1 cellular context compared by ENCODE assay signal in genomic region chr16:88992351-88993005, GRCh38.
A peak's percentile ranks its signal among the peaks of the same experiment; 100 is the strongest.
TF ChIP-seq lines count a peak whose summit lies in the region.

No MANE protein-coding gene starts in this region.

TF ChIP-seq in K562, 482 proteins besides CTCF, POLR2A, EP300 and RAD21 (continued from another document and continues in another):
- TF ChIP-seq, protein P1, sequence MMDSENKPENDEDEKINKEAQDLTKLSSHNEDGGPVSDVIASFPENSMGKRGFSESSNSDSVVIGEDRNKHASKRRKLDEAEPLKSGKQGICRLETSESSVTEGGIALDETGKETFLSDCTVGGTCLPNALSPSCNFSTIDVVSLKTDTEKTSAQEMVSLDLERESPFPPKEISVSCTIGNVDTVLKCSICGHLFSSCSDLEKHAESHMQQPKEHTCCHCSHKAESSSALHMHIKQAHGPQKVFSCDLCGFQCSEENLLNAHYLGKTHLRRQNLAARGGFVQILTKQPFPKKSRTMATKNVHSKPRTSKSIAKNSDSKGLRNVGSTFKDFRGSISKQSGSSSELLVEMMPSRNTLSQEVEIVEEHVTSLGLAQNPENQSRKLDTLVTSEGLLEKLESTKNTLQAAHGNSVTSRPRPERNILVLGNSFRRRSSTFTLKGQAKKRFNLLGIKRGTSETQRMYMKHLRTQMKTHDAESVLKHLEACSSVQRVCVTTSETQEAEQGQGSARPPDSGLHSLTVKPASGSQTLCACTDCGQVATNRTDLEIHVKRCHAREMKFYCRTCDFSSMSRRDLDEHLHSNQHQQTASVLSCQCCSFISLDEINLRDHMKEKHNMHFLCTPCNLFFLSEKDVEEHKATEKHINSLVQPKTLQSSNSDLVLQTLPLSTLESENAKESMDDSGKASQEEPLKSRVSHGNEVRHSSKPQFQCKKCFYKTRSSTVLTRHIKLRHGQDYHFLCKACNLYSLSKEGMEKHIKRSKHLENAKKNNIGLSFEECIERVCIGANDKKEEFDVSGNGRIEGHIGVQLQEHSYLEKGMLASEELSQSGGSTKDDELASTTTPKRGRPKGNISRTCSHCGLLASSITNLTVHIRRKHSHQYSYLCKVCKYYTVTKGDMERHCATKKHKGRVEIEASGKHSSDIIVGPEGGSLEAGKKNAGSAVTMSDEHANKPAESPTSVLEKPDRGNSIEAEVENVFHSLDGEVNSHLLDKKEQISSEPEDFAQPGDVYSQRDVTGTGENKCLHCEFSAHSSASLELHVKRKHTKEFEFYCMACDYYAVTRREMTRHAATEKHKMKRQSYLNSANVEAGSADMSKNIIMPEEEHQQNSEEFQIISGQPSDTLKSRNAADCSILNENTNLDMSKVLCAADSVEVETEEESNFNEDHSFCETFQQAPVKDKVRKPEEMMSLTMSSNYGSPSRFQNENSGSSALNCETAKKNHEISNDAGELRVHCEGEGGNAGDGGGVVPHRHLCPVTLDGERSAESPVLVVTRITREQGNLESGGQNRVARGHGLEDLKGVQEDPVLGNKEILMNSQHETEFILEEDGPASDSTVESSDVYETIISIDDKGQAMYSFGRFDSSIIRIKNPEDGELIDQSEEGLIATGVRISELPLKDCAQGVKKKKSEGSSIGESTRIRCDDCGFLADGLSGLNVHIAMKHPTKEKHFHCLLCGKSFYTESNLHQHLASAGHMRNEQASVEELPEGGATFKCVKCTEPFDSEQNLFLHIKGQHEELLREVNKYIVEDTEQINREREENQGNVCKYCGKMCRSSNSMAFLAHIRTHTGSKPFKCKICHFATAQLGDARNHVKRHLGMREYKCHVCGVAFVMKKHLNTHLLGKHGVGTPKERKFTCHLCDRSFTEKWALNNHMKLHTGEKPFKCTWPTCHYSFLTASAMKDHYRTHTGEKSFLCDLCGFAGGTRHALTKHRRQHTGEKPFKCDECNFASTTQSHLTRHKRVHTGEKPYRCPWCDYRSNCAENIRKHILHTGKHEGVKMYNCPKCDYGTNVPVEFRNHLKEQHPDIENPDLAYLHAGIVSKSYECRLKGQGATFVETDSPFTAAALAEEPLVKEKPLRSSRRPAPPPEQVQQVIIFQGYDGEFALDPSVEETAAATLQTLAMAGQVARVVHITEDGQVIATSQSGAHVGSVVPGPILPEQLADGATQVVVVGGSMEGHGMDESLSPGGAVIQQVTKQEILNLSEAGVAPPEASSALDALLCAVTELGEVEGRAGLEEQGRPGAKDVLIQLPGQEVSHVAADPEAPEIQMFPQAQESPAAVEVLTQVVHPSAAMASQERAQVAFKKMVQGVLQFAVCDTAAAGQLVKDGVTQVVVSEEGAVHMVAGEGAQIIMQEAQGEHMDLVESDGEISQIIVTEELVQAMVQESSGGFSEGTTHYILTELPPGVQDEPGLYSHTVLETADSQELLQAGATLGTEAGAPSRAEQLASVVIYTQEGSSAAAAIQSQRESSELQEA (IDR thresholded peaks at IDR 0.05; ENCODE audit: low read depth) = no peak
- TF ChIP-seq ZBTB26 (CRISPR knock-in tag; IDR thresholded peaks at IDR 0.05) = 0 out of 2 replicates have a peak, but pooled peaks have one; percentile 32
- peak; percentile 66; the same call in 1 of the 2 replicates for TF ChIP-seq NR1H2 (CRISPR knock-in tag; IDR thresholded peaks at IDR 0.05)
- TF ChIP-seq ZBTB49 (CRISPR knock-in tag; IDR thresholded peaks at IDR 0.05; ENCODE audit: borderline replicate concordance) = no peak
- TF ChIP-seq IFI16 (CRISPR knock-in tag; IDR thresholded peaks at IDR 0.05) = no peak
- TF ChIP-seq NFE2 (IDR thresholded peaks at IDR 0.05; ENCODE audit: low read depth) = peak; percentile 71
- peak; percentile 73 for TF ChIP-seq MEIS2 (IDR thresholded peaks at IDR 0.05; ENCODE audit: partially characterized antibody)
- peak; percentile 82 for TF ChIP-seq TCF7 (IDR thresholded peaks at IDR 0.05; ENCODE audit: borderline replicate concordance)
- peak; percentile 47 for TF ChIP-seq TAF1 (IDR thresholded peaks at IDR 0.05; ENCODE audit: control insufficient read depth, extremely low read depth, insufficient read depth, low read length, severe bottlenecking)
- TF ChIP-seq, protein P2, sequence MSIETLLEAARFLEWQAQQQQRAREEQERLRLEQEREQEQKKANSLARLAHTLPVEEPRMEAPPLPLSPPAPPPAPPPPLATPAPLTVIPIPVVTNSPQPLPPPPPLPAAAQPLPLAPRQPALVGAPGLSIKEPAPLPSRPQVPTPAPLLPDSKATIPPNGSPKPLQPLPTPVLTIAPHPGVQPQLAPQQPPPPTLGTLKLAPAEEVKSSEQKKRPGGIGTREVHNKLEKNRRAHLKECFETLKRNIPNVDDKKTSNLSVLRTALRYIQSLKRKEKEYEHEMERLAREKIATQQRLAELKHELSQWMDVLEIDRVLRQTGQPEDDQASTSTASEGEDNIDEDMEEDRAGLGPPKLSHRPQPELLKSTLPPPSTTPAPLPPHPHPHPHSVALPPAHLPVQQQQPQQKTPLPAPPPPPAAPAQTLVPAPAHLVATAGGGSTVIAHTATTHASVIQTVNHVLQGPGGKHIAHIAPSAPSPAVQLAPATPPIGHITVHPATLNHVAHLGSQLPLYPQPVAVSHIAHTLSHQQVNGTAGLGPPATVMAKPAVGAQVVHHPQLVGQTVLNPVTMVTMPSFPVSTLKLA (conservative IDR thresholded peaks at IDR 0.05) = peak in 1 of 2 experiments; percentile 48; a peak in 2 of 4 replicates
- TF ChIP-seq ZNF395 (CRISPR knock-in tag; IDR thresholded peaks at IDR 0.05) = peak; percentile 94
- peak; percentile 91 for TF ChIP-seq VEZF1 (CRISPR knock-in tag; IDR thresholded peaks at IDR 0.05)
- TF ChIP-seq ZNF431 (CRISPR knock-in tag; IDR thresholded peaks at IDR 0.05) = no peak
- no peak for TF ChIP-seq ZFPM2 (CRISPR knock-in tag; IDR thresholded peaks at IDR 0.05)
- TF ChIP-seq ADNP (tag; IDR thresholded peaks at IDR 0.05) = peak; percentile 79
- TF ChIP-seq ZNF143 (CRISPR knock-in tag; IDR thresholded peaks at IDR 0.05) = no peak
- peak; percentile 47; the same call in 1 of the 2 replicates for TF ChIP-seq ARID3A (IDR thresholded peaks at IDR 0.05; ENCODE audit: borderline replicate concordance, low read depth, low read length)
- TF ChIP-seq ATF1 (CRISPR knock-in tag; IDR thresholded peaks at IDR 0.05) = no peak
- TF ChIP-seq ATF1 (tag; IDR thresholded peaks at IDR 0.05) = peak; percentile 84
- TF ChIP-seq, protein P3, sequence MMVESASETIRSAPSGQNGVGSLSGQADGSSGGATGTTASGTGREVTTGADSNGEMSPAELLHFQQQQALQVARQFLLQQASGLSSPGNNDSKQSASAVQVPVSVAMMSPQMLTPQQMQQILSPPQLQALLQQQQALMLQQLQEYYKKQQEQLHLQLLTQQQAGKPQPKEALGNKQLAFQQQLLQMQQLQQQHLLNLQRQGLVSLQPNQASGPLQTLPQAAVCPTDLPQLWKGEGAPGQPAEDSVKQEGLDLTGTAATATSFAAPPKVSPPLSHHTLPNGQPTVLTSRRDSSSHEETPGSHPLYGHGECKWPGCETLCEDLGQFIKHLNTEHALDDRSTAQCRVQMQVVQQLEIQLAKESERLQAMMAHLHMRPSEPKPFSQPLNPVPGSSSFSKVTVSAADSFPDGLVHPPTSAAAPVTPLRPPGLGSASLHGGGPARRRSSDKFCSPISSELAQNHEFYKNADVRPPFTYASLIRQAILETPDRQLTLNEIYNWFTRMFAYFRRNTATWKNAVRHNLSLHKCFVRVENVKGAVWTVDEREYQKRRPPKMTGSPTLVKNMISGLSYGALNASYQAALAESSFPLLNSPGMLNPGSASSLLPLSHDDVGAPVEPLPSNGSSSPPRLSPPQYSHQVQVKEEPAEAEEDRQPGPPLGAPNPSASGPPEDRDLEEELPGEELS (CRISPR knock-in tag; IDR thresholded peaks at IDR 0.05; ENCODE audit: borderline replicate concordance) = no peak
- TF ChIP-seq ZNF324 (CRISPR knock-in tag; IDR thresholded peaks at IDR 0.05) = 0 out of 2 replicates have a peak, but pooled peaks have one; percentile 29
- TF ChIP-seq E2F5 (CRISPR knock-in tag; IDR thresholded peaks at IDR 0.05) = no peak
- TF ChIP-seq FIP1L1 (IDR thresholded peaks at IDR 0.05; ENCODE audit: low read depth, low read length, poor library complexity, severe bottlenecking) = peak; percentile 62
- TF ChIP-seq LCOR (CRISPR knock-in tag; IDR thresholded peaks at IDR 0.05) = peak; percentile 88
- peak; percentile 78 for TF ChIP-seq ELF4 (CRISPR knock-in tag; IDR thresholded peaks at IDR 0.05)
- peak; percentile 15; the same call in 1 of the 2 replicates for TF ChIP-seq NFXL1 (CRISPR knock-in tag; IDR thresholded peaks at IDR 0.05)
- peak; percentile 96 for TF ChIP-seq RUNX1 (IDR thresholded peaks at IDR 0.05; ENCODE audit: low read depth)
- peak; percentile 89 for TF ChIP-seq ZNF212 (CRISPR knock-in tag; IDR thresholded peaks at IDR 0.05)
- TF ChIP-seq, protein P4, sequence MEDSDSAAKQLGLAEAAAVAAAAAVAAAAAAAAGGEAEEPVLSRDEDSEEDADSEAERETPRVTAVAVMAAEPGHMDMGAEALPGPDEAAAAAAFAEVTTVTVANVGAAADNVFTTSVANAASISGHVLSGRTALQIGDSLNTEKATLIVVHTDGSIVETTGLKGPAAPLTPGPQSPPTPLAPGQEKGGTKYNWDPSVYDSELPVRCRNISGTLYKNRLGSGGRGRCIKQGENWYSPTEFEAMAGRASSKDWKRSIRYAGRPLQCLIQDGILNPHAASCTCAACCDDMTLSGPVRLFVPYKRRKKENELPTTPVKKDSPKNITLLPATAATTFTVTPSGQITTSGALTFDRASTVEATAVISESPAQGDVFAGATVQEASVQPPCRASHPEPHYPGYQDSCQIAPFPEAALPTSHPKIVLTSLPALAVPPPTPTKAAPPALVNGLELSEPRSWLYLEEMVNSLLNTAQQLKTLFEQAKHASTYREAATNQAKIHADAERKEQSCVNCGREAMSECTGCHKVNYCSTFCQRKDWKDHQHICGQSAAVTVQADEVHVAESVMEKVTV (CRISPR knock-in tag; IDR thresholded peaks at IDR 0.05) = peak; percentile 39; the same call in 1 of the 2 replicates
- TF ChIP-seq KAT7 (CRISPR knock-in tag; IDR thresholded peaks at IDR 0.05; ENCODE audit: borderline replicate concordance) = no peak; the same call in 1 of the 2 replicates
- TF ChIP-seq TBP (optimal IDR thresholded peaks at IDR 0.05; ENCODE audit: low read depth, low read length) = peak; percentile 18
- no peak for TF ChIP-seq BRF1 (IDR thresholded peaks at IDR 0.05; ENCODE audit: borderline replicate concordance, extremely low read depth, insufficient read length)
- TF ChIP-seq GATAD2A (IDR thresholded peaks at IDR 0.05) = peak; percentile 96
- TF ChIP-seq ZNF133 (CRISPR knock-in tag; IDR thresholded peaks at IDR 0.05) = no peak
